ENCODE assay signal across 1 cellular context in genomic region chr3:65902304-65902793, GRCh38.
TF ChIP-seq lines count a peak whose summit lies in the region.

No MANE protein-coding gene starts in this region.

TF ChIP-seq in IMR-90, 13 proteins besides CTCF, POLR2A, EP300 and RAD21:
- TF ChIP-seq MAZ (IDR thresholded peaks at IDR 0.05; ENCODE audit: borderline replicate concordance, low read depth, low read length) = no peak
- TF ChIP-seq USF2 (IDR thresholded peaks at IDR 0.05; ENCODE audit: low read depth, low read length) = no peak
- TF ChIP-seq MAFK (IDR thresholded peaks at IDR 0.05; ENCODE audit: low read depth, low read length) = no peak
- TF ChIP-seq MXI1 (IDR thresholded peaks at IDR 0.05; ENCODE audit: borderline replicate concordance, low read depth, low read length) = no peak
- TF ChIP-seq ELK1 (IDR thresholded peaks at IDR 0.05; ENCODE audit: borderline replicate concordance, low read depth, low read length) = no peak
- no peak for TF ChIP-seq CHD1 (IDR thresholded peaks at IDR 0.05; ENCODE audit: low read depth, low read length)
